In genomic region chr1:24728982-24729381, GRCh38 we compare ENCODE assay signal across 19 cellular contexts. TPM values are rescaled to one million over a fixed set of nuclear protein-coding genes. Genes with fewer than 3 reads are reported as not detected.
A peak's percentile ranks its signal among the peaks of the same experiment; 100 is the strongest.
DNase-seq lines count a peak whose midpoint lies in the region; ATAC-seq, FAIRE-seq and TF ChIP-seq lines count a peak whose summit lies in the region.
"Had no signal": no experiment of that assay in that cellular context is flagged by ENCODE, and none has a peak within 500 bp of the region (broad histone marks: within the 10 kb centered on the region; RNA-seq: fewer than 3 reads in every experiment).

No MANE protein-coding gene starts in this region.

- H2AFZ ChIP-seq in H1 (ENCODE audit: low read length), result 0 out of 2 replicates have a peak overlapping the region, but pooled peaks have one; percentile 58
- H2AFZ ChIP-seq in osteoblast (ENCODE audit: low read length), result no peak overlapping the region
- H2AFZ ChIP-seq: GM23338 had no signal

- H3K27ac ChIP-seq in H1 (ENCODE audit: low read depth, low read length), result no peak overlapping the region
- no peak overlapping the region for H3K27ac ChIP-seq in mesendoderm (ENCODE audit: low read depth, low read length)
- no peak overlapping the region for H3K27ac ChIP-seq in osteoblast (ENCODE audit: low read depth, low read length)
- H3K27ac ChIP-seq: Peyer's patch had no signal

- H3K4me3 ChIP-seq in H1 (ENCODE audit: extremely low read depth in 1 of 4, insufficient read depth in 2 of 4, low read depth in 3 of 4, low read length in 4 of 4), result no peak overlapping the region
- H3K4me3 ChIP-seq in mesendoderm (ENCODE audit: low read length), result no peak overlapping the region
- no peak overlapping the region for H3K4me3 ChIP-seq in osteoblast (ENCODE audit: insufficient read depth, low read length)
- H3K4me3 ChIP-seq: GM23338, Peyer's patch had no signal

- peak overlapping the region; percentile 33 for H3K27ac Mint-ChIP-seq in stimulated activated memory B cell treated with anti-CD40 and anti-IgM and Interleukin-4, amounts not matched to agents 10 μg/mL and 1 μg/mL and 100 μg/mL, for 72 hours
- no peak overlapping the region for H3K27ac Mint-ChIP-seq in activated CD8-positive, alpha-beta T cell treated with anti-CD3 and anti-CD28 coated beads, Interleukin-2, amount 10 ng/mL, durations not matched to agents 7 days and 5 days
- H3K27ac Mint-ChIP-seq: GM23338 had no signal

- H2BK12ac ChIP-seq in H1 (ENCODE audit: low read depth, low read length), result 0 out of 2 replicates have a peak overlapping the region, but pooled peaks have one; percentile 21

- H4K91ac ChIP-seq in H1 (replicated peaks; ENCODE audit: insufficient read length, low read length), result no peak overlapping the region

- no peaks in the 10 kb centered on the region for H3K36me3 Mint-ChIP-seq in stimulated activated memory B cell treated with anti-CD40 and anti-IgM and Interleukin-4, amounts not matched to agents 10 μg/mL and 1 μg/mL and 100 μg/mL, for 72 hours
- no peaks in the 10 kb centered on the region for H3K36me3 Mint-ChIP-seq in activated CD8-positive, alpha-beta T cell treated with anti-CD3 and anti-CD28 coated beads, Interleukin-2, amount 10 ng/mL, durations not matched to agents 7 days and 5 days (ENCODE audit: low read depth)

- no peaks in the 10 kb centered on the region for H3K23me2 ChIP-seq in H1 (ENCODE audit: low read depth, low read length)

- TF ChIP-seq POLR2A in H1 (IDR thresholded peaks at IDR 0.05; ENCODE audit: control extremely low read depth in 1 of 2, low read depth in 2 of 2, low read length in 2 of 2), result no peak

- no peak overlapping the region for H2BK20ac ChIP-seq in H1 (ENCODE audit: low read length)

- H3K27me3 Mint-ChIP-seq in stimulated activated memory B cell treated with anti-CD40 and anti-IgM and Interleukin-4, amounts not matched to agents 10 μg/mL and 1 μg/mL and 100 μg/mL, for 72 hours, result no peaks in the 10 kb centered on the region
- H3K27me3 Mint-ChIP-seq in activated CD8-positive, alpha-beta T cell treated with anti-CD3 and anti-CD28 coated beads, Interleukin-2, amount 10 ng/mL, durations not matched to agents 7 days and 5 days (ENCODE audit: low read depth), result no peaks in the 10 kb centered on the region

- FAIRE-seq in H1 (lab: Jason Lieb, UNC), result no peak

- no peaks in the 10 kb centered on the region; a peak in 1 of 4 replicates for H3K9me3 ChIP-seq in H1 (ENCODE audit: insufficient read depth in 2 of 2, low read depth in 1 of 2, low read length in 1 of 2)
- no peaks in the 10 kb centered on the region for H3K9me3 ChIP-seq in osteoblast (ENCODE audit: low read depth, low read length)
- H3K9me3 ChIP-seq: BE2C, Peyer's patch had no signal

- CTCF ChIA-PET in H1 (lab: Charles Lee; ENCODE audit: partially characterized antibody), result no interaction called here
- CTCF ChIA-PET in activated CD8-positive, alpha-beta T cell treated with anti-CD3 and anti-CD28 coated beads, Interleukin-2, amount 10 ng/mL, durations not matched to agents 7 days and 5 days (lab: Charles Lee), result interaction anchor here (1.2 kb wide), 1 partner anchor 102 kb away, joined by 3 read pairs; no protein-coding TSS in a partner anchor

- H4K20me1 ChIP-seq in H1 (replicated peaks in 1 of 2; ENCODE audit: control insufficient read depth in 1 of 2, insufficient read depth in 2 of 2, low read length in 2 of 2) (no peaks in the 10 kb centered on the region), osteoblast (ENCODE audit: insufficient read depth, low read length) (no peaks in the 10 kb centered on the region)

- TF ChIP-seq EP300 in H1 (IDR thresholded peaks at IDR 0.05; ENCODE audit: borderline replicate concordance in 1 of 2, low read depth in 2 of 2, low read length in 2 of 2), result no peak

- H3K4me1 ChIP-seq in H1 (replicated peaks in 1 of 4; ENCODE audit: control insufficient read depth in 3 of 4, insufficient read depth in 4 of 4, low read length in 3 of 4) (peaks cover 0 to 29% (median 15%) of the 10 kb centered on the region in 4 experiments; a peak in 6 of 7 replicates), mesendoderm (ENCODE audit: control insufficient read depth, low read depth, low read length) (peaks cover 7% of the 10 kb centered on the region), osteoblast (ENCODE audit: insufficient read depth, low read length) (peaks cover 35% of the 10 kb centered on the region)
- H3K4me1 ChIP-seq: BE2C had no signal

- H4K5ac ChIP-seq in H1 (ENCODE audit: insufficient read length, low read depth, low read length) (no peak overlapping the region), mesendoderm (ENCODE audit: low read length) (no peak overlapping the region)

- H3K56ac ChIP-seq in H1 (replicated peaks; ENCODE audit: insufficient read length, low read depth, low read length) (no peak overlapping the region), mesendoderm (ENCODE audit: low read length) (peak overlapping the region; percentile 3)

- no peak overlapping the region for H3K14ac ChIP-seq in H1 (ENCODE audit: insufficient read length)

- peaks cover 38% of the 10 kb centered on the region for H3K4me1 Mint-ChIP-seq in stimulated activated memory B cell treated with anti-CD40 and anti-IgM and Interleukin-4, amounts not matched to agents 10 μg/mL and 1 μg/mL and 100 μg/mL, for 72 hours
- peaks cover 9% of the 10 kb centered on the region for H3K4me1 Mint-ChIP-seq in activated CD8-positive, alpha-beta T cell treated with anti-CD3 and anti-CD28 coated beads, Interleukin-2, amount 10 ng/mL, durations not matched to agents 7 days and 5 days (ENCODE audit: low read depth)

- POLR2A ChIA-PET in H1 (lab: Charles Lee; ENCODE audit: partially characterized antibody), result no interaction called here
- POLR2A ChIA-PET in activated CD8-positive, alpha-beta T cell treated with anti-CD3 and anti-CD28 coated beads, Interleukin-2, amount 10 ng/mL, durations not matched to agents 7 days and 5 days (lab: Charles Lee), result no interaction called here

- H2BK5ac ChIP-seq in H1 (ENCODE audit: low read depth, low read length), result peak overlapping the region; percentile 6; the same call in 1 of the 2 replicates
- H2BK5ac ChIP-seq in mesendoderm (ENCODE audit: low read length), result no peak overlapping the region

- H3K4ac ChIP-seq in H1 (replicated peaks; ENCODE audit: insufficient read length, low read depth, low read length) (no peak overlapping the region), mesendoderm (ENCODE audit: low read depth, low read length) (no peak overlapping the region)

- no peak overlapping the region for H3K9ac ChIP-seq in H1 (replicated peaks in 1 of 4; ENCODE audit: extremely low read depth in 1 of 4, low read depth in 3 of 4, low read length in 3 of 4)
- H3K9ac ChIP-seq in mesendoderm (ENCODE audit: low read length), result no peak overlapping the region

- H3K79me1 ChIP-seq in H1 (ENCODE audit: low read depth, low read length) (no peaks in the 10 kb centered on the region), mesendoderm (ENCODE audit: low read length) (no peaks in the 10 kb centered on the region)

- H4K8ac ChIP-seq in H1 (ENCODE audit: extremely low read depth, insufficient read depth, low read length), result no peak overlapping the region
- no peak overlapping the region for H4K8ac ChIP-seq in mesendoderm (ENCODE audit: low read depth, low read length)

- H3K4me2 ChIP-seq in H1 (ENCODE audit: insufficient read depth in 1 of 2, low read depth in 2 of 2, low read length in 2 of 2) (no peak overlapping the region), mesendoderm (ENCODE audit: low read length) (no peak overlapping the region), osteoblast (ENCODE audit: insufficient read depth, low read length) (no peak overlapping the region)
- H3K4me2 ChIP-seq: GM23338 had no signal

- ATAC-seq in stimulated activated memory B cell treated with anti-CD40 and anti-IgM and Interleukin-4, amounts not matched to agents 10 μg/mL and 1 μg/mL and 100 μg/mL, for 72 hours, result no peak
- no peak for ATAC-seq in HG03520 (IDR thresholded peaks at IDR 0.05; ENCODE audit: unreplicated experiment)
- no peak for ATAC-seq in activated CD8-positive, alpha-beta T cell treated with anti-CD3 and anti-CD28 coated beads, Interleukin-2, amount 10 ng/mL, durations not matched to agents 7 days and 5 days
- ATAC-seq: GM23338, Right ventricle myocardium inferior had no signal

- no peak overlapping the region for H3K4me3 Mint-ChIP-seq in stimulated activated memory B cell treated with anti-CD40 and anti-IgM and Interleukin-4, amounts not matched to agents 10 μg/mL and 1 μg/mL and 100 μg/mL, for 72 hours
- H3K4me3 Mint-ChIP-seq in activated CD8-positive, alpha-beta T cell treated with anti-CD3 and anti-CD28 coated beads, Interleukin-2, amount 10 ng/mL, durations not matched to agents 7 days and 5 days, result no peak overlapping the region
- H3K4me3 Mint-ChIP-seq: GM23338 had no signal

- no peak overlapping the region for H3K23ac ChIP-seq in H1 (ENCODE audit: insufficient read length)
- no peak overlapping the region for H3K23ac ChIP-seq in mesendoderm (ENCODE audit: low read length)

- H2BK15ac ChIP-seq in H1 (ENCODE audit: low read length) (no peak overlapping the region), mesendoderm (replicated peaks; ENCODE audit: low read depth) (no peak overlapping the region)

- H3K27me3 ChIP-seq in H1 (replicated peaks in 1 of 4; ENCODE audit: control insufficient read depth in 3 of 4, extremely low read depth in 1 of 4, insufficient read depth in 3 of 4, low read length in 3 of 4) (no peaks in the 10 kb centered on the region), mesendoderm (ENCODE audit: insufficient read depth, low read length, poor library complexity) (no peaks in the 10 kb centered on the region), osteoblast (ENCODE audit: insufficient read depth, low read length) (no peaks in the 10 kb centered on the region)
- H3K27me3 ChIP-seq: BE2C, Peyer's patch had no signal

- DNase-seq in RPMI8226, result peak; percentile 48
- no peak for DNase-seq in H1 (ENCODE audit: low read depth in 1 of 2, low spot score in 2 of 2)
- no peak for DNase-seq in mesendoderm
- DNase-seq in osteoblast (ENCODE audit: insufficient read length, low spot score, missing footprints), result no peak
- no peak for DNase-seq in activated CD8-positive, alpha-beta T cell treated with anti-CD3 and anti-CD28 coated beads, Interleukin-2, amount 10 ng/mL, durations not matched to agents 7 days and 5 days
- DNase-seq: BE2C, EL, GF-D8, HCEC 1CT, MM.1S, NCI-H1048, NCI-H1417 treated with DMSO at 0.1 percent for 48 hours, NCI-H187 treated with DMSO at 0.1 percent for 48 hours, NCI-H510A, Peyer's patch had no signal

- H3K79me2 ChIP-seq in H1 (ENCODE audit: control insufficient read depth in 1 of 2, insufficient read depth in 2 of 2, low read length in 2 of 2), result no peaks in the 10 kb centered on the region
- no peaks in the 10 kb centered on the region for H3K79me2 ChIP-seq in mesendoderm (ENCODE audit: control insufficient read depth, insufficient read depth, low read length)
- peaks cover 4% of the 10 kb centered on the region for H3K79me2 ChIP-seq in osteoblast (ENCODE audit: insufficient read depth, low read length)

- WGBS in H1 (ENCODE audit: extremely low coverage in 1 of 2, insufficient coverage in 1 of 2, insufficient read length in 1 of 2, insufficient replicate concordance in 2 of 2, low coverage in 1 of 2, low lambda C conversion rate in 2 of 2, missing lambda C conversion rate in 1 of 2), 2 experiments, result 95% methylated on average over 10 of the region's 10 CpGs; no CpG with 5 or more reads in 1 of the 2 experiments
- no CpG with 5 or more reads among the region's 10 CpGs for WGBS in mesendoderm (ENCODE audit: extremely low coverage, insufficient coverage, low lambda C conversion rate)

- H3K9me3 Mint-ChIP-seq in stimulated activated memory B cell treated with anti-CD40 and anti-IgM and Interleukin-4, amounts not matched to agents 10 μg/mL and 1 μg/mL and 100 μg/mL, for 72 hours, result no peaks in the 10 kb centered on the region
- no peaks in the 10 kb centered on the region for H3K9me3 Mint-ChIP-seq in activated CD8-positive, alpha-beta T cell treated with anti-CD3 and anti-CD28 coated beads, Interleukin-2, amount 10 ng/mL, durations not matched to agents 7 days and 5 days (ENCODE audit: insufficient read depth)

- TF ChIP-seq CTCF in H1 (IDR thresholded peaks at IDR 0.05; ENCODE audit: control extremely low read depth in 1 of 3, insufficient read depth in 1 of 3, low read depth in 1 of 3, low read length in 3 of 3) (no peak), osteoblast (IDR thresholded peaks at IDR 0.05; ENCODE audit: extremely low read depth, low read depth, low read length) (no peak)

- no peak overlapping the region for H3K18ac ChIP-seq in H1 (ENCODE audit: extremely low read depth, low read length)
- H3K18ac ChIP-seq in mesendoderm (ENCODE audit: low read length), result no peak overlapping the region

- no peak for TF ChIP-seq RAD21 in H1 (IDR thresholded peaks at IDR 0.05 in 1 of 2, conservative IDR thresholded peaks at IDR 0.05 in 1 of 2; ENCODE audit: low read depth in 2 of 2, low read length in 2 of 2)

- no peak overlapping the region for H2BK120ac ChIP-seq in H1 (replicated peaks; ENCODE audit: low read depth, low read length)
- no peak overlapping the region for H2BK120ac ChIP-seq in mesendoderm (ENCODE audit: low read depth, low read length)

- H3K36me3 ChIP-seq in H1 (ENCODE audit: control insufficient read depth in 2 of 4, insufficient read depth in 4 of 4, low read length in 3 of 4) (no peaks in the 10 kb centered on the region), mesendoderm (ENCODE audit: control insufficient read depth, insufficient read depth, low read length) (no peaks in the 10 kb centered on the region), osteoblast (ENCODE audit: insufficient read depth, low read length) (no peaks in the 10 kb centered on the region)
- H3K36me3 ChIP-seq: BE2C, Peyer's patch had no signal

- no peak overlapping the region for H2AK5ac ChIP-seq in H1 (ENCODE audit: low read depth, low read length)
- H2AK5ac ChIP-seq in mesendoderm (ENCODE audit: low read length), result peak overlapping the region; percentile 62

RNA-seq across cellular contexts. Expression of gene CLIC4, which starts 16.3 kb away (rescaled TPM):
- 281 and 293 TPM in 2 replicates for total RNA-seq in H1 (2021; fragmentation: NEBNext Ultra II Directional; extraction: Animal tissue kit (Norgen Biotek cat#: 25700))
- polyA plus RNA-seq in H1 (2011; rRNA removed), result 75.1 and 77.5 TPM in 2 replicates
- 106 TPM for polyA plus RNA-seq in H1 (2011; cell fraction: cytosol; rRNA removed)
- 36.4 TPM for polyA plus RNA-seq in H1 (2011; cell fraction: nucleus; rRNA removed)
- polyA plus RNA-seq in H1 (2012, experiment 1 of 2), result 90.8 to 156 TPM (median 113 TPM) in 4 replicates
- polyA plus RNA-seq in H1 (2012, experiment 2 of 2), result 23.0 TPM
- polyA plus RNA-seq in H1 (2013, experiment 1 of 2), result 121 TPM
- 134 TPM for polyA plus RNA-seq in H1 (2013, experiment 2 of 2)
- 54.2 and 97.8 TPM in 2 replicates for polyA minus RNA-seq in H1 (2011; rRNA and poly(A)+ RNA removed)
- polyA minus RNA-seq in H1 (2011; cell fraction: cytosol; rRNA and poly(A)+ RNA removed), result 103 TPM
- polyA minus RNA-seq in H1 (2011; cell fraction: nucleus; rRNA and poly(A)+ RNA removed), result 90.3 TPM
- 150 TPM for polyA plus RNA-seq in mesendoderm (2013, experiment 1 of 2)
- 151 TPM for polyA plus RNA-seq in mesendoderm (2013, experiment 2 of 2)
- 697 and 711 TPM in 2 replicates for total RNA-seq in osteoblast
- 1 to 10 TPM; 7.1 to 7.7 TPM for total RNA-seq in activated CD8-positive, alpha-beta T cell treated with anti-CD3 and anti-CD28 coated beads, Interleukin-2, amount 10 ng/mL, durations not matched to agents 7 days and 5 days

Comparison
In these comparisons a context has a peak if more than half of its experiments do, and no peak if none do; other contexts are left out.
1. RNA of gene CLIC4, which starts 16.3 kb away (total RNA-seq): 697 to 711 TPM in osteoblast and 281 to 293 TPM in H1; 7.1 to 7.7 TPM in activated CD8-positive, alpha-beta T cell treated with anti-CD3 and anti-CD28 coated beads, Interleukin-2, amount 10 ng/mL, durations not matched to agents 7 days and 5 days; every median in the first group is over 10 times any median in the second.